8 cellular contexts compared by ENCODE assay signal in the genomic region with DNA sequence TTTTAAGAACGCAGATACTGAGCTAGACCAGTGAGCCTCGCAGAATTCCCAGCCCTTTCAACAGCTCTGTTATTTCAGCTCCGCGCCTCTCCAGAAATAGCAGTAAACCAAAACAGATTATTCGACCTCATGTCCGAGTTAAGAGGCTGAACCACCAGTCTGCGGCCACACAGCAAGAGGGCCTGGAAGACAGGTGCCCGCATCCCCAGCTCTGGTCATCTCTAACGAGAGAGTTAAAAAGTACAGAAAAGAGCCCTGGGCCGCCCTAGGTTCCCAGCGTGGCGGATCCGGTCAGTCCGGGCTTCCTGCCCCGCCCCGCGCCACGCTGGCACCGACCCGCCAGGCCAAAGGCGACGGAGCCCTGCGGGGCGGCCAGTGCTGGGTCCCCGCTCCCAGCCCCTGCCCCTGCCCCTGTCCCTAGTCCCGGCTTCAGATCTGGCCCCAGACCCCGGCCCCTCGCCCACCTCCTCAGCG. TPM values are rescaled to one million over a fixed set of nuclear protein-coding genes. Genes with fewer than 3 reads are reported as not detected.
DNase-seq lines count a peak whose midpoint lies in the region; ATAC-seq and TF ChIP-seq lines count a peak whose summit lies in the region.

No MANE protein-coding gene starts in this region.

- H3K9ac ChIP-seq in liver (ENCODE audit: low read depth in 1 of 2, low read length in 2 of 2) = peak overlapping the region; percentile 93 to 100

- H3K27ac ChIP-seq in liver (ENCODE audit: low read depth in 1 of 2, low read length in 2 of 2) = peak overlapping the region; percentile 99

- H3K36me3 ChIP-seq in liver (ENCODE audit: control insufficient read depth in 4 of 4, insufficient read depth in 3 of 4, low read depth in 1 of 4, low read length in 3 of 4) = peaks cover 7 to 43% (median 28%) of the 10 kb centered on the region in 4 donors

- peak overlapping the region; percentile 91 to 99 (median 98) for H3K4me3 ChIP-seq in liver (ENCODE audit: low read depth in 1 of 3, low read length in 3 of 3)

- DNase-seq in AG08395 (ENCODE audit: low spot score) (peak; percentile 77), dermis microvascular lymphatic vessel endothelial cell (ENCODE audit: low read depth in 2 of 2) (peak; percentile 43 to 82), SKM-1 treated with dmso at 0.1 percent for 144 hours (lab: John Stamatoyannopoulos, UW; ENCODE audit: unreplicated experiment) (no peak)

- H3K27me3 ChIP-seq in liver (ENCODE audit: control insufficient read depth in 4 of 4, insufficient read depth in 4 of 4, low read length in 3 of 4) = no peaks in the 10 kb centered on the region

- TF ChIP-seq RAD21 in liver (IDR thresholded peaks at IDR 0.05) = no peak

- peaks cover 55% of the 10 kb centered on the region for H3K4me1 Mint-ChIP-seq in stimulated activated memory B cell treated with anti-CD40 and anti-IgM and Interleukin-4, amounts not matched to agents 10 μg/mL and 1 μg/mL and 100 μg/mL, for 72 hours

- ATAC-seq in GM18861 (IDR thresholded peaks at IDR 0.05; ENCODE audit: unreplicated experiment) = peak; percentile 4
- peak; percentile 25 for ATAC-seq in HG03135 (IDR thresholded peaks at IDR 0.05; ENCODE audit: unreplicated experiment)
- ATAC-seq in SK-N-SH treated with all-trans-retinoic acid at 6 μM for 48 hours = peak; percentile 81
- ATAC-seq in stimulated activated memory B cell treated with anti-CD40 and anti-IgM and Interleukin-4, amounts not matched to agents 10 μg/mL and 1 μg/mL and 100 μg/mL, for 72 hours = peak; percentile 64

- H3K27me3 Mint-ChIP-seq in stimulated activated memory B cell treated with anti-CD40 and anti-IgM and Interleukin-4, amounts not matched to agents 10 μg/mL and 1 μg/mL and 100 μg/mL, for 72 hours = no peaks in the 10 kb centered on the region

- WGBS in liver = under 1% methylated on average over 29 of the region's 29 CpGs

- peaks cover 2 to 35% (median 13%) of the 10 kb centered on the region in 4 donors for H3K4me1 ChIP-seq in liver (ENCODE audit: control insufficient read depth in 4 of 4, insufficient read depth in 4 of 4, low read length in 3 of 4)

- TF ChIP-seq CTCF in liver (IDR thresholded peaks at IDR 0.05; ENCODE audit: low read depth, low read length, missing input control) = no peak

- no peaks in the 10 kb centered on the region for H3K9me3 ChIP-seq in liver (ENCODE audit: control insufficient read depth in 4 of 4, low read length in 3 of 4)

- H3K27ac Mint-ChIP-seq in stimulated activated memory B cell treated with anti-CD40 and anti-IgM and Interleukin-4, amounts not matched to agents 10 μg/mL and 1 μg/mL and 100 μg/mL, for 72 hours = peak overlapping the region; percentile 83

- peak overlapping the region; percentile 82 for H3K4me3 Mint-ChIP-seq in stimulated activated memory B cell treated with anti-CD40 and anti-IgM and Interleukin-4, amounts not matched to agents 10 μg/mL and 1 μg/mL and 100 μg/mL, for 72 hours

- no peaks in the 10 kb centered on the region for H3K9me3 Mint-ChIP-seq in stimulated activated memory B cell treated with anti-CD40 and anti-IgM and Interleukin-4, amounts not matched to agents 10 μg/mL and 1 μg/mL and 100 μg/mL, for 72 hours

- H3K36me3 Mint-ChIP-seq in stimulated activated memory B cell treated with anti-CD40 and anti-IgM and Interleukin-4, amounts not matched to agents 10 μg/mL and 1 μg/mL and 100 μg/mL, for 72 hours = peaks cover 35% of the 10 kb centered on the region

TF ChIP-seq in SK-N-SH treated with all-trans-retinoic acid at 6 μM for 48 hours, 23 proteins besides CTCF, POLR2A, EP300 and RAD21:
- no peak for TF ChIP-seq ESRRG (CRISPR knock-in tag; IDR thresholded peaks at IDR 0.05)
- no peak for TF ChIP-seq OSR1 (CRISPR knock-in tag; IDR thresholded peaks at IDR 0.05)
- TF ChIP-seq TOX (CRISPR knock-in tag; IDR thresholded peaks at IDR 0.05; ENCODE audit: borderline replicate concordance) = no peak
- TF ChIP-seq ZNF8 (CRISPR knock-in tag; IDR thresholded peaks at IDR 0.05) = no peak
- no peak for TF ChIP-seq ZFP30 (CRISPR knock-in tag; IDR thresholded peaks at IDR 0.05)
- TF ChIP-seq PPARA (CRISPR knock-in tag; IDR thresholded peaks at IDR 0.05; ENCODE audit: borderline replicate concordance) = no peak
- TF ChIP-seq, protein P1, sequence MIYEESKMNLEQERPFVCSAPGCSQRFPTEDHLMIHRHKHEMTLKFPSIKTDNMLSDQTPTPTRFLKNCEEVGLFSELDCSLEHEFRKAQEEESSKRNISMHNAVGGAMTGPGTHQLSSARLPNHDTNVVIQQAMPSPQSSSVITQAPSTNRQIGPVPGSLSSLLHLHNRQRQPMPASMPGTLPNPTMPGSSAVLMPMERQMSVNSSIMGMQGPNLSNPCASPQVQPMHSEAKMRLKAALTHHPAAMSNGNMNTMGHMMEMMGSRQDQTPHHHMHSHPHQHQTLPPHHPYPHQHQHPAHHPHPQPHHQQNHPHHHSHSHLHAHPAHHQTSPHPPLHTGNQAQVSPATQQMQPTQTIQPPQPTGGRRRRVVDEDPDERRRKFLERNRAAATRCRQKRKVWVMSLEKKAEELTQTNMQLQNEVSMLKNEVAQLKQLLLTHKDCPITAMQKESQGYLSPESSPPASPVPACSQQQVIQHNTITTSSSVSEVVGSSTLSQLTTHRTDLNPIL (CRISPR knock-in tag; IDR thresholded peaks at IDR 0.05; ENCODE audit: low read depth) = no peak

TF ChIP-seq in liver, 16 proteins besides CTCF, POLR2A, EP300 and RAD21:
- no peak for TF ChIP-seq NR2F2 (IDR thresholded peaks at IDR 0.05)
- TF ChIP-seq YY1 (IDR thresholded peaks at IDR 0.05) = peak; percentile 4

RNA-seq across cellular contexts. Expression of a gene that starts 0.5 kb away (rescaled TPM):
- total RNA-seq in dermis microvascular lymphatic vessel endothelial cell (71.6 and 103 TPM in 2 replicates), liver (100 to 1,000 TPM; 597 to 613 TPM)
- polyA plus RNA-seq in liver = 100 to 1,000 TPM; 303 to 705 TPM

RNA-seq across cellular contexts. Expression of a gene that starts 27.4 kb away (rescaled TPM):
- total RNA-seq in dermis microvascular lymphatic vessel endothelial cell (13.1 and 13.7 TPM in 2 replicates), liver (10 to 100 TPM; 23.2 to 24.0 TPM)
- 1 to 10 TPM; 8.1 to 9.3 TPM for polyA plus RNA-seq in liver

RNA-seq across cellular contexts. Expression of a gene that starts 58.0 kb away (rescaled TPM):
- 14.9 and 19.8 TPM in 2 replicates for total RNA-seq in dermis microvascular lymphatic vessel endothelial cell
- total RNA-seq in liver = 10 to 100 TPM; 12.2 to 14.0 TPM
- polyA plus RNA-seq in liver = 10 to 100 TPM; 16.2 to 22.1 TPM

RNA-seq across cellular contexts. Expression of a gene that starts 58.3 kb away (rescaled TPM):
- total RNA-seq in dermis microvascular lymphatic vessel endothelial cell (4.7 and 6.8 TPM in 2 replicates), liver (10 to 100 TPM in 1 of 2 donors, 1 to 10 TPM in 1; 2.8 to 10.6 TPM)
- polyA plus RNA-seq in liver = 1 to 10 TPM; 1.4 to 2.7 TPM

Comparison
In these comparisons a context has a peak if more than half of its experiments do, and no peak if none do; other contexts are left out.
1. ATAC-seq: peak in every context shown above with its lines; median percentile 81 in SK-N-SH treated with all-trans-retinoic acid at 6 μM for 48 hours; 64 in stimulated activated memory B cell treated with anti-CD40 and anti-IgM and Interleukin-4, amounts not matched to agents 10 μg/mL and 1 μg/mL and 100 μg/mL, for 72 hours; 25 in HG03135; 4 in GM18861.